18 cellular contexts compared by ENCODE assay signal in genomic region chr4:39320381-39321115, GRCh38. TPM values are rescaled to one million over a fixed set of nuclear protein-coding genes. Genes with fewer than 3 reads are reported as not detected.
A peak's percentile ranks its signal among the peaks of the same experiment; 100 is the strongest.
DNase-seq lines count a peak whose midpoint lies in the region; ATAC-seq and TF ChIP-seq lines count a peak whose summit lies in the region.
"Had no signal": no experiment of that assay in that cellular context is flagged by ENCODE, and none has a peak within 500 bp of the region (broad histone marks: within the 10 kb centered on the region; RNA-seq: fewer than 3 reads in every experiment).

No MANE protein-coding gene starts in this region.

- H3K9me3 ChIP-seq in Caco-2: no peaks in the 10 kb centered on the region
- H3K9me3 ChIP-seq in PC-9 (ENCODE audit: insufficient read depth, low read depth): 0 out of 2 replicates have a peak, but pooled peaks cover 3% of the 10 kb centered on the region
- H3K9me3 ChIP-seq: ascending aorta, pancreas had no signal

- DNase-seq in Caco-2: no peak
- no peak for DNase-seq in PC-9
- DNase-seq in cardiac fibroblast (ENCODE audit: low read depth in 2 of 2): peak; percentile 38 to 48
- DNase-seq in kidney tubule cell (ENCODE audit: low spot score): peak; percentile 42
- no peak for DNase-seq in GM13976 (ENCODE audit: low spot score)
- DNase-seq in NCI-H1417 (lab: John Stamatoyannopoulos, UW): no peak
- no peak for DNase-seq in posterior cingulate gyrus
- DNase-seq: activated CD4-positive, alpha-beta T cell treated with anti-CD3 and anti-CD28 coated beads, Interleukin-2, amount 10 ng/mL, durations not matched to agents 7 days and 5 days; DMS79; kidney; midbrain; NCI-H2107; NCI-H82; pancreas; stimulated activated naive CD4-positive, alpha-beta T cell treated with Interleukin-2 at 50 U/mL for 16 hours had no signal

- no peaks in the 10 kb centered on the region; the same call in 1 of the 2 replicates for H3K36me3 ChIP-seq in Caco-2 (ENCODE audit: control insufficient read depth, insufficient read depth, low read length)
- H3K36me3 ChIP-seq in PC-9 (ENCODE audit: low read depth): peaks cover 14% of the 10 kb centered on the region; the same call in 1 of the 2 replicates

- H3K9me3 Mint-ChIP-seq in Caco-2 (ENCODE audit: unreplicated experiment): no peaks in the 10 kb centered on the region
- H3K9me3 Mint-ChIP-seq: activated CD4-positive, alpha-beta T cell treated with anti-CD3 and anti-CD28 coated beads, Interleukin-2, amount 10 ng/mL, durations not matched to agents 7 days and 5 days had no signal

- H3K27ac ChIP-seq in PC-9: peak overlapping the region; percentile 87
- H3K27ac ChIP-seq: ascending aorta, pancreas had no signal

- H3F3A ChIP-seq in PC-9 (ENCODE audit: insufficient read depth, low read depth): peaks cover 22% of the 10 kb centered on the region

- POLR2A ChIA-PET in Caco-2 (lab: Charles Lee): interaction anchor here (0.5 to 0.7 kb wide), 2 partner anchors 46 to 593 kb away, joined by 6 to 7 read pairs; partner anchors contain the start of gene RFC1
- POLR2A ChIA-PET in PC-9 (lab: Charles Lee; ENCODE audit: unreplicated experiment): interaction anchor here (0.6 to 0.7 kb wide), 4 partner anchors 16 to 1690 kb away, joined by 4 read pairs; no protein-coding TSS in a partner anchor

- H3K4me3 ChIP-seq in Caco-2 (ENCODE audit: low read depth, low read length): no peak overlapping the region
- H3K4me3 ChIP-seq in PC-9: no peak overlapping the region
- no peak overlapping the region for H3K4me3 ChIP-seq in cardiac fibroblast (replicated peaks in 1 of 2; ENCODE audit: low read depth in 2 of 2, low read length in 2 of 2)
- H3K4me3 ChIP-seq: ascending aorta, pancreas, smooth muscle cell had no signal

- H3K27ac Mint-ChIP-seq in Caco-2 (ENCODE audit: unreplicated experiment): peak overlapping the region; percentile 48
- H3K27ac Mint-ChIP-seq: activated CD4-positive, alpha-beta T cell treated with anti-CD3 and anti-CD28 coated beads, Interleukin-2, amount 10 ng/mL, durations not matched to agents 7 days and 5 days had no signal

- H3K36me3 Mint-ChIP-seq in Caco-2 (ENCODE audit: insufficient read depth, unreplicated experiment): peaks cover 27% of the 10 kb centered on the region

- TF ChIP-seq CTCF in Caco-2 (IDR thresholded peaks at IDR 0.05; ENCODE audit: insufficient read depth in 1 of 2, low read depth in 1 of 2, low read length in 1 of 2, severe bottlenecking in 1 of 2, unreplicated experiment in 1 of 2) (no peak), PC-9 (conservative IDR thresholded peaks at IDR 0.05) (no peak), cardiac fibroblast (IDR thresholded peaks at IDR 0.05; ENCODE audit: low read depth, low read length) (no peak), GM13976 (IDR thresholded peaks at IDR 0.05; ENCODE audit: borderline replicate concordance, control extremely low read depth, extremely low read depth, insufficient read depth, missing control alignments) (no peak)

- intact Hi-C loops in Caco-2 (cut with micrococcal nuclease; ENCODE audit: unreplicated experiment): loop anchor here (5.0 kb wide), 1 partner anchor 47 kb away; the partner anchor contains the start of gene RFC1
- intact Hi-C loops in PC-9 (cut with micrococcal nuclease; ENCODE audit: unreplicated experiment): loop anchor here (1.0 kb wide), 1 partner anchor 10 kb away; no protein-coding TSS in a partner anchor
- intact Hi-C loops in posterior cingulate gyrus (cut with DNase I): no loop called here

- H3K4me2 ChIP-seq in PC-9: peak overlapping the region; percentile 5; the same call in 1 of the 2 replicates
- H3K4me2 ChIP-seq: smooth muscle cell had no signal

- H2AFZ ChIP-seq in PC-9: no peak overlapping the region

- no peak for ATAC-seq in HG03460 (IDR thresholded peaks at IDR 0.05; ENCODE audit: unreplicated experiment)

- in situ Hi-C loops in GM13976 (cut with MboI; ENCODE audit: low sequenced_read_pairs, unreplicated experiment): no loop called here

- BruUV-seq in Caco-2 (replicated peaks; lab: Mats Ljungman, UMichigan) (no TSS peak), PC-9 (replicated peaks; lab: Mats Ljungman, UMichigan) (no TSS peak)

- H3K4me3 Mint-ChIP-seq in Caco-2 (ENCODE audit: unreplicated experiment): peak overlapping the region; percentile 32
- H3K4me3 Mint-ChIP-seq: activated CD4-positive, alpha-beta T cell treated with anti-CD3 and anti-CD28 coated beads, Interleukin-2, amount 10 ng/mL, durations not matched to agents 7 days and 5 days had no signal

- CTCF ChIA-PET in Caco-2 (lab: Charles Lee): no interaction called here
- CTCF ChIA-PET in PC-9 (lab: Charles Lee): interaction anchor here (0.6 kb wide), 1 partner anchor 487 kb away, joined by 4 read pairs; no protein-coding TSS in a partner anchor

- no peaks in the 10 kb centered on the region for H3K27me3 Mint-ChIP-seq in Caco-2 (ENCODE audit: insufficient read depth, unreplicated experiment)
- H3K27me3 Mint-ChIP-seq: activated CD4-positive, alpha-beta T cell treated with anti-CD3 and anti-CD28 coated beads, Interleukin-2, amount 10 ng/mL, durations not matched to agents 7 days and 5 days had no signal

- H3K79me2 ChIP-seq in PC-9 (ENCODE audit: low read depth): 0 out of 2 replicates have a peak, but pooled peaks cover 11% of the 10 kb centered on the region

- H3K4me1 ChIP-seq in Caco-2 (peaks cover 46% of the 10 kb centered on the region), PC-9 (replicated peaks; ENCODE audit: insufficient read depth) (peaks cover 22% of the 10 kb centered on the region)

- H3K4me1 Mint-ChIP-seq in Caco-2 (ENCODE audit: low read depth, unreplicated experiment): peaks cover 18% of the 10 kb centered on the region
- H3K4me1 Mint-ChIP-seq: activated CD4-positive, alpha-beta T cell treated with anti-CD3 and anti-CD28 coated beads, Interleukin-2, amount 10 ng/mL, durations not matched to agents 7 days and 5 days had no signal

- H3K27me3 ChIP-seq in Caco-2 (replicated peaks; ENCODE audit: control insufficient read depth, insufficient read depth, low read length) (no peaks in the 10 kb centered on the region), PC-9 (ENCODE audit: insufficient read depth, low read depth) (no peaks in the 10 kb centered on the region)
- H3K27me3 ChIP-seq: ascending aorta, pancreas had no signal

- H3K9me2 ChIP-seq in PC-9 (ENCODE audit: insufficient read depth): no peaks in the 10 kb centered on the region

- H4K20me1 ChIP-seq in PC-9 (ENCODE audit: insufficient read depth): no peaks in the 10 kb centered on the region

RNA-seq across cellular contexts. Expression of gene RFC1, which starts 45.6 kb away (rescaled TPM):
- total RNA-seq in Caco-2 (2022): 58.8 and 63.4 TPM in 2 replicates
- 52.3 and 65.7 TPM in 2 replicates for total RNA-seq in PC-9 (2021)

Comparison
In these comparisons a context has a peak if more than half of its experiments do, and no peak if none do; other contexts are left out.
1. DNase-seq: peak in cardiac fibroblast (2 of 2) and kidney tubule cell (single experiment); none in Caco-2 (0 of 2), PC-9 (0 of 2), GM13976 (single experiment), NCI-H1417 (0 of 3) and posterior cingulate gyrus (0 of 10).